Comparison of ENCODE assay signal across 1 cellular context in genomic region chrX:54817220-54817820, GRCh38.
TF ChIP-seq lines count a peak whose summit lies in the region.

No MANE protein-coding gene starts in this region.

TF ChIP-seq in IMR-90, 13 proteins besides CTCF, POLR2A, EP300 and RAD21 (continued from another document):
- TF ChIP-seq CEBPB (IDR thresholded peaks at IDR 0.05; ENCODE audit: low read depth, low read length) (no peak), ELK1 (IDR thresholded peaks at IDR 0.05; ENCODE audit: borderline replicate concordance, low read depth, low read length) (no peak), BHLHE40 (IDR thresholded peaks at IDR 0.05; ENCODE audit: low read depth, low read length) (no peak), FOS (IDR thresholded peaks at IDR 0.05; ENCODE audit: low read depth, low read length) (no peak), NFE2L2 (IDR thresholded peaks at IDR 0.05; ENCODE audit: low read depth, low read length) (no peak)
